7 cellular contexts compared by ENCODE assay signal in the genomic region with DNA sequence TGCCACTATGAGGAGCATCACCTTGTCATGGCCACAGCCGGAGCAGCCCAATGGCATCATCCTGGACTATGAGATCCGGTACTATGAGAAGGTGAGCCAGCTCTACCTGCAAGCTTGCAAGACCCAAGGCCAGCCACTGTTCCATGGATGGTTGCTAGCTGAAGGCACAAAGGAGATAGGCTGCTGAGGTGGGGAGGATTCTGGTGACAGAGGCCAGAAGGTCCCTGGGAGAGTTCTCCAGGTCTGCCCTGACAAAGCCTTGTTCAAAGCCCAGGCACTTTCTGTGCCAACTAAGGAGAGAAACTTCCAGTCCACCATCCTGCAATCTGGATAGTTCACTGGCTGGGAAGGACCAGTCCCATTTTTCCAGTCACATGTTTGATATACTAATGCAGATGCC.
"Had no signal": no experiment of that assay in that cellular context is flagged by ENCODE, and none has a peak within 500 bp of the region (broad histone marks: within the 10 kb centered on the region; RNA-seq: fewer than 3 reads in every experiment).

No MANE protein-coding gene starts in this region.

- H3K4me1 Mint-ChIP-seq: IgD-negative memory B cell had no signal

- H3K4me3 Mint-ChIP-seq: IgD-negative memory B cell had no signal

- FAIRE-seq: HTR-8/SVneo, K562 had no signal

- H3K4me3 ChIP-seq: K562 had no signal

- DNase-seq: IMR-90, KBM-7, KG1 had no signal

- ATAC-seq: K562 had no signal

- H3K27ac ChIP-seq: HL-60 had no signal

- H3K36me3 Mint-ChIP-seq: IgD-negative memory B cell had no signal
